Comparison of ENCODE assay signal across 1 cellular context in genomic region chr11:126157326-126158030, GRCh38.
TF ChIP-seq lines count a peak whose summit lies in the region.

No MANE protein-coding gene starts in this region.

TF ChIP-seq in K562, 482 proteins besides CTCF, POLR2A, EP300 and RAD21:
- TF ChIP-seq RNF219 (CRISPR knock-in tag; IDR thresholded peaks at IDR 0.05) (no peak), GABPB2 (CRISPR knock-in tag; conservative IDR thresholded peaks at IDR 0.05) (no peak), SPI1 (IDR thresholded peaks at IDR 0.05; ENCODE audit: borderline replicate concordance, low read depth, low read length) (peak; percentile 61), USF2 (CRISPR knock-in tag; IDR thresholded peaks at IDR 0.05) (no peak), STAT6 (CRISPR knock-in tag; IDR thresholded peaks at IDR 0.05) (no peak)
